In genomic region chr6:28996844-28997502, GRCh38 we compare ENCODE assay signal across 26 cellular contexts. TPM values are rescaled to one million over a fixed set of nuclear protein-coding genes. Genes with fewer than 3 reads are reported as not detected.
"Had no signal": no experiment of that assay in that cellular context is flagged by ENCODE, and none has a peak within 500 bp of the region (broad histone marks: within the 10 kb centered on the region; RNA-seq: fewer than 3 reads in every experiment).

No MANE protein-coding gene starts in this region.

- H3K36me3 ChIP-seq: colonic mucosa, right lobe of liver, tibial artery, upper lobe of left lung, uterus had no signal

- H3K4me3 ChIP-seq: colonic mucosa, esophagus squamous epithelium, heart left ventricle, psoas muscle, right lobe of liver, tibial artery, upper lobe of left lung, uterus had no signal

- DNase-seq: colonic mucosa; effector CD8-positive, alpha-beta T cell; esophagus squamous epithelium; heart left ventricle; islet precursor cell; mammary epithelial cell; naive thymus-derived CD4-positive, alpha-beta T cell; nephron progenitor cell; psoas muscle; retina; right lobe of liver; stimulated activated CD4-positive, alpha-beta T cell treated with anti-CD3 and anti-CD28 coated beads, Interleukin-4, amount 100 ng/mL, for 1 hour; stimulated activated CD8-positive, alpha-beta memory T cell treated with anti-CD3 and anti-CD28 coated beads, Interleukin-4, amount 100 ng/mL, for 48 hours; tibial artery; upper lobe of left lung; uterus had no signal

- H3K9me3 ChIP-seq: colonic mucosa, heart left ventricle, psoas muscle, right lobe of liver, tibial artery, upper lobe of left lung, uterus had no signal

- H3K27ac ChIP-seq: colonic mucosa, epithelial cell of prostate, esophagus squamous epithelium, heart left ventricle, psoas muscle, right lobe of liver, tibial artery, upper lobe of left lung, uterus had no signal

- H3K27me3 ChIP-seq: colonic mucosa, right lobe of liver, upper lobe of left lung, uterus had no signal

RNA-seq across cellular contexts. Expression of gene OR2W1, which starts 48.0 kb away (rescaled TPM):
- total RNA-seq: colonic mucosa; dermis microvascular lymphatic vessel endothelial cell; esophagus squamous epithelium; frontal cortex; glomerular endothelial cell; heart left ventricle; left lobe of liver; lower leg skin; mammary epithelial cell; mesenteric fat pad; mononuclear cell; naive thymus-derived CD4-positive, alpha-beta T cell; osteoblast; psoas muscle; right lobe of liver; temporal lobe; upper lobe of left lung; uterus had no signal
